ENCODE assay signal across 1 cellular context in the genomic region with DNA sequence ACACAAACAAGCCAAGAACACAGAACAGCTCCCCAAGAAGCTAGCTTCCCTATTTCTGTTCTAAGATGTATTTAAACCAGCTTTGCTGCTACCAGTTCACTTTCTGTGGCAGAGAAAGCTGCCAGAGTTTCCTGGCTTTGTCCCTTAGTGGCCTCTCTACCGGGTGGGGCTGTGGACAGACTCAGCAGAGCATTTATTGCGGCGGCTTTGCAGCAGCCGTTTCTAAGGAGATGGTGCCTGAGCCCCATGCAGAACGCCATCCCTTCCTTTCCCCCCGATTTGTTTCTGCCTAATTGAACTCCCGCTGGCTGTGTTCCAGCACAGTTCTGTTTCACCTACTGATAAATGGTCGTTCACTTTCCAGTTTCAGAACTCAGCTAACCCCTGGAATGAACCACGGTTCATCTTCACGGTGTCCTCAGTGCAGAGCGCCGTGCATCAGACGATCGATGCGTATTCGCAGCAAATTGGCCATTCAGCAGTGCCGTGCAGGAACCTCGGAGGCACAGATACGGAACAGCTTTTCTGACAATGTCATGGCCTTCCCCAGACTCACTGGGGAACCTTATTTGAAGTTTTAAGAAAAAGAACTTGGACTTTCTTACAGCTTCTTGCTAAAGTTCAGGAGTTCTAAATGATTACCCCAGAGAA.
TF ChIP-seq lines count a peak whose summit lies in the region.

No MANE protein-coding gene starts in this region.

TF ChIP-seq in GM12878, 131 proteins besides CTCF, POLR2A, EP300 and RAD21:
- 0 out of 2 replicates have a peak, but pooled peaks have one; percentile 15 for TF ChIP-seq RUNX3 (IDR thresholded peaks at IDR 0.05; ENCODE audit: low read length)
- TF ChIP-seq EED (IDR thresholded peaks at IDR 0.05; ENCODE audit: low read depth), result peak; percentile 25; the same call in 1 of the 2 replicates
- TF ChIP-seq SMAD1 (IDR thresholded peaks at IDR 0.05; ENCODE audit: low read depth, partially characterized antibody), result no peak
- TF ChIP-seq SMAD5 (IDR thresholded peaks at IDR 0.05; ENCODE audit: low read depth), result no peak
- TF ChIP-seq, protein P1, sequence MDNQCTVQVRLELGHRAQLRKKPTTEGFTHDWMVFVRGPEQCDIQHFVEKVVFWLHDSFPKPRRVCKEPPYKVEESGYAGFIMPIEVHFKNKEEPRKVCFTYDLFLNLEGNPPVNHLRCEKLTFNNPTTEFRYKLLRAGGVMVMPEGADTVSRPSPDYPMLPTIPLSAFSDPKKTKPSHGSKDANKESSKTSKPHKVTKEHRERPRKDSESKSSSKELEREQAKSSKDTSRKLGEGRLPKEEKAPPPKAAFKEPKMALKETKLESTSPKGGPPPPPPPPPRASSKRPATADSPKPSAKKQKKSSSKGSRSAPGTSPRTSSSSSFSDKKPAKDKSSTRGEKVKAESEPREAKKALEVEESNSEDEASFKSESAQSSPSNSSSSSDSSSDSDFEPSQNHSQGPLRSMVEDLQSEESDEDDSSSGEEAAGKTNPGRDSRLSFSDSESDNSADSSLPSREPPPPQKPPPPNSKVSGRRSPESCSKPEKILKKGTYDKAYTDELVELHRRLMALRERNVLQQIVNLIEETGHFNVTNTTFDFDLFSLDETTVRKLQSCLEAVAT (IDR thresholded peaks at IDR 0.05), result peak; percentile 78
- TF ChIP-seq SPI1 (IDR thresholded peaks at IDR 0.05; ENCODE audit: borderline replicate concordance, insufficient read depth, low read depth, low read length), result peak; percentile 20; the same call in 1 of the 2 replicates
- no peak for TF ChIP-seq SMC3 (IDR thresholded peaks at IDR 0.05; ENCODE audit: borderline replicate concordance, low read length)
- no peak for TF ChIP-seq SREBF2 (IDR thresholded peaks at IDR 0.05; ENCODE audit: low read length)
